In genomic region chr1:152774875-152775274, GRCh38 we compare ENCODE assay signal across 19 cellular contexts. TPM values are rescaled to one million over a fixed set of nuclear protein-coding genes. Genes with fewer than 3 reads are reported as not detected.
DNase-seq lines count a peak whose midpoint lies in the region; ATAC-seq, FAIRE-seq and TF ChIP-seq lines count a peak whose summit lies in the region.
"Had no signal": no experiment of that assay in that cellular context is flagged by ENCODE, and none has a peak within 500 bp of the region (broad histone marks: within the 10 kb centered on the region; RNA-seq: fewer than 3 reads in every experiment).

Gene LCE1F (plus strand): TSS chr1:152775140. CDS start chr1:152776372, 1,232 bp downstream.

- ATAC-seq in Right ventricle myocardium superior (ENCODE audit: poor library complexity), result no peak
- no peak for ATAC-seq in HG02981 (IDR thresholded peaks at IDR 0.05; ENCODE audit: unreplicated experiment)
- ATAC-seq: SK-N-SH treated with all-trans-retinoic acid at 6 μM for 48 hours had no signal

- BruUV-seq in MCF 10A (replicated peaks; lab: Mats Ljungman, UMichigan), result no TSS peak

- intact Hi-C loops in MCF 10A (cut with micrococcal nuclease), result no loop called here
- intact Hi-C loops in breast epithelium (cut with DNase I; ENCODE audit: low total_unique reads), result no loop called here
- intact Hi-C loops in kidney (cut with DNase I), result no loop called here
- intact Hi-C loops in Right ventricle myocardium superior (cut with DNase I), result no loop called here

- no peaks in the 10 kb centered on the region for H3K36me3 ChIP-seq in breast epithelium
- H3K36me3 ChIP-seq in bronchial epithelial cell (ENCODE audit: control insufficient read depth, insufficient read depth, low read length), result no peaks in the 10 kb centered on the region
- H3K36me3 ChIP-seq in kidney (ENCODE audit: control insufficient read depth in 1 of 2, insufficient read depth in 2 of 2, low read length in 2 of 2), result no peaks in the 10 kb centered on the region
- H3K36me3 ChIP-seq: BLaER1 had no signal

- H3K4me1 Mint-ChIP-seq in MCF 10A (ENCODE audit: insufficient read depth, unreplicated experiment), result peaks cover 12% of the 10 kb centered on the region
- H3K4me1 Mint-ChIP-seq: CD8-positive, alpha-beta memory T cell; H9 had no signal

- CTCF ChIA-PET in MCF 10A (lab: Yijun Ruan, JAX), result interaction anchor here (0.8 to 1.1 kb wide), 4 partner anchors 12 to 417 kb away, joined by 3 read pairs; partner anchors contain the start of gene KPRP

- TF ChIP-seq POLR2A in breast epithelium (IDR thresholded peaks at IDR 0.05), result no peak

- H3K9me3 Mint-ChIP-seq in MCF 10A (ENCODE audit: unreplicated experiment), result peaks cover 8% of the 10 kb centered on the region

- DNase-seq in MCF 10A (ENCODE audit: unreplicated experiment), result peak; percentile 57
- no peak for DNase-seq in breast epithelium (ENCODE audit: low spot score in 2 of 2)
- peak; percentile 43 for DNase-seq in RKO (ENCODE audit: low spot score)
- peak; percentile 71 for DNase-seq in bronchial epithelial cell (ENCODE audit: low read depth)
- DNase-seq in kidney, result no peak
- no peak for DNase-seq in DMS53 treated with DMSO at 0.1 percent for 48 hours (lab: John Stamatoyannopoulos, UW; ENCODE audit: unreplicated experiment)
- no peak for DNase-seq in Right ventricle myocardium superior
- DNase-seq: 8988T; CD8-positive, alpha-beta memory T cell; DND-41; GDM1; H9; NCI-H1092; NCI-H510A treated with DMSO at 0.1 percent for 48 hours; SHP77 had no signal

- H3K36me3 Mint-ChIP-seq in MCF 10A (ENCODE audit: insufficient read depth, unreplicated experiment), result no peaks in the 10 kb centered on the region
- H3K36me3 Mint-ChIP-seq: CD8-positive, alpha-beta memory T cell had no signal

- H3K4me3 Mint-ChIP-seq in MCF 10A (ENCODE audit: unreplicated experiment), result no peak within 1 kb of the TSS
- H3K4me3 Mint-ChIP-seq: CD8-positive, alpha-beta memory T cell; H9 had no signal

- no peak within 1 kb of the TSS for H3K9ac ChIP-seq in kidney (ENCODE audit: low read length in 2 of 2)
- H3K9ac ChIP-seq: BLaER1 had no signal

- no peaks in the 10 kb centered on the region for H3K27me3 Mint-ChIP-seq in MCF 10A (ENCODE audit: insufficient read depth, unreplicated experiment)

- no peaks in the 10 kb centered on the region for H3K27me3 ChIP-seq in breast epithelium
- H3K27me3 ChIP-seq in bronchial epithelial cell (ENCODE audit: control insufficient read depth, insufficient read depth, low read length), result no peaks in the 10 kb centered on the region
- H3K27me3 ChIP-seq: BLaER1 had no signal

- H3K4me1 ChIP-seq in breast epithelium (no peaks in the 10 kb centered on the region), kidney (ENCODE audit: control insufficient read depth in 1 of 2, insufficient read depth in 1 of 2, low read depth in 1 of 2, low read length in 2 of 2) (no peaks in the 10 kb centered on the region)
- H3K4me1 ChIP-seq: BLaER1 had no signal

- POLR2A ChIA-PET in MCF 10A (lab: Yijun Ruan, JAX), result no interaction called here

- no peak within 1 kb of the TSS for H3K27ac ChIP-seq in breast epithelium
- H3K27ac ChIP-seq in kidney (ENCODE audit: low read depth in 2 of 2, low read length in 2 of 2), result no peak within 1 kb of the TSS
- H3K27ac ChIP-seq: BLaER1, HL-60 had no signal

- H3K27ac Mint-ChIP-seq in MCF 10A (ENCODE audit: low read depth, unreplicated experiment), result no peak within 1 kb of the TSS
- H3K27ac Mint-ChIP-seq: CD8-positive, alpha-beta memory T cell; H9 had no signal

- H3K4me3 ChIP-seq in breast epithelium, result no peak within 1 kb of the TSS
- no peak within 1 kb of the TSS for H3K4me3 ChIP-seq in bronchial epithelial cell (ENCODE audit: low read depth, low read length)
- no peak within 1 kb of the TSS for H3K4me3 ChIP-seq in kidney (ENCODE audit: low read length in 2 of 2)
- H3K4me3 ChIP-seq: BLaER1 had no signal

- TF ChIP-seq CTCF in MCF 10A (IDR thresholded peaks at IDR 0.05; ENCODE audit: unreplicated experiment) (no peak), breast epithelium (IDR thresholded peaks at IDR 0.05) (no peak), bronchial epithelial cell (IDR thresholded peaks at IDR 0.05; ENCODE audit: insufficient read depth, low read length, severe bottlenecking) (peak; percentile 47), kidney (IDR thresholded peaks at IDR 0.05; ENCODE audit: borderline replicate concordance, extremely low read depth, insufficient read depth) (no peak)

- H3K9me3 ChIP-seq in breast epithelium, result no peaks in the 10 kb centered on the region
- peaks cover 0 to 2% of the 10 kb centered on the region in 2 donors for H3K9me3 ChIP-seq in kidney (ENCODE audit: control insufficient read depth in 1 of 2, low read length in 2 of 2)
- H3K9me3 ChIP-seq: BLaER1 had no signal

- no peak for FAIRE-seq in bronchial epithelial cell (lab: Jason Lieb, UNC)
- no peak for FAIRE-seq in kidney (lab: Jason Lieb, UNC)

RNA-seq across cellular contexts. Expression of gene LCE1F, which starts in this region (rescaled TPM):
- total RNA-seq in MCF 10A (2022) (not detected in 2 replicates), breast epithelium (not detected), bronchial epithelial cell (not detected in 2 replicates), kidney (not detected), Right ventricle myocardium superior (not detected)
- polyA plus RNA-seq in kidney (ENCODE audit: insufficient read depth, low read depth, low replicate concordance), result not detected
- total RNA-seq: CD8-positive, alpha-beta memory T cell; H9 had no signal
- polyA plus RNA-seq: CD8-positive, alpha-beta memory T cell had no signal

Comparison
In these comparisons a context has a peak if more than half of its experiments do, and no peak if none do; other contexts are left out.
1. Peak in DNase-seq in MCF 10A; RNA of the gene not detected or under 1 TPM.
2. Peak in DNase-seq in bronchial epithelial cell; RNA of the gene not detected or under 1 TPM.